ENCODE assay signal across 1 cellular context in the genomic region with DNA sequence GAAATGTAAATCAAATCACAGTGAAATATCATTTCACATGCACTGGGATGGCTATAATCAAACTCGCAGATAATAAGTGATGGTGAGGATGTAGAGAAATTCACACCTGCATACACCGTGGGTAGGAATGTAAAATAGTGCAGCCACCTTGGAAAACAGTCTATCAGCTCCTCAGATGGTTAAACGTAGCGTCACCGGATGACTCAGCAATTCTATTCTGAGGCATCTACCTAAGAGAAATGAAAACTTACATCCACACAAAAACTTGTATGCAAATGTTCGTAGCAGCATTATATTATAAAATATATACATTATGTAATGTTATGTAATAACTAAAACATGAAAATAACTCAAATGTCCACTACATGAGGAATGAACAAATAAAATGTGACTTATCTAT.
TF ChIP-seq lines count a peak whose summit lies in the region.

No MANE protein-coding gene starts in this region.

TF ChIP-seq in GM23338, 12 proteins besides CTCF, POLR2A, EP300 and RAD21:
- TF ChIP-seq, protein P1, sequence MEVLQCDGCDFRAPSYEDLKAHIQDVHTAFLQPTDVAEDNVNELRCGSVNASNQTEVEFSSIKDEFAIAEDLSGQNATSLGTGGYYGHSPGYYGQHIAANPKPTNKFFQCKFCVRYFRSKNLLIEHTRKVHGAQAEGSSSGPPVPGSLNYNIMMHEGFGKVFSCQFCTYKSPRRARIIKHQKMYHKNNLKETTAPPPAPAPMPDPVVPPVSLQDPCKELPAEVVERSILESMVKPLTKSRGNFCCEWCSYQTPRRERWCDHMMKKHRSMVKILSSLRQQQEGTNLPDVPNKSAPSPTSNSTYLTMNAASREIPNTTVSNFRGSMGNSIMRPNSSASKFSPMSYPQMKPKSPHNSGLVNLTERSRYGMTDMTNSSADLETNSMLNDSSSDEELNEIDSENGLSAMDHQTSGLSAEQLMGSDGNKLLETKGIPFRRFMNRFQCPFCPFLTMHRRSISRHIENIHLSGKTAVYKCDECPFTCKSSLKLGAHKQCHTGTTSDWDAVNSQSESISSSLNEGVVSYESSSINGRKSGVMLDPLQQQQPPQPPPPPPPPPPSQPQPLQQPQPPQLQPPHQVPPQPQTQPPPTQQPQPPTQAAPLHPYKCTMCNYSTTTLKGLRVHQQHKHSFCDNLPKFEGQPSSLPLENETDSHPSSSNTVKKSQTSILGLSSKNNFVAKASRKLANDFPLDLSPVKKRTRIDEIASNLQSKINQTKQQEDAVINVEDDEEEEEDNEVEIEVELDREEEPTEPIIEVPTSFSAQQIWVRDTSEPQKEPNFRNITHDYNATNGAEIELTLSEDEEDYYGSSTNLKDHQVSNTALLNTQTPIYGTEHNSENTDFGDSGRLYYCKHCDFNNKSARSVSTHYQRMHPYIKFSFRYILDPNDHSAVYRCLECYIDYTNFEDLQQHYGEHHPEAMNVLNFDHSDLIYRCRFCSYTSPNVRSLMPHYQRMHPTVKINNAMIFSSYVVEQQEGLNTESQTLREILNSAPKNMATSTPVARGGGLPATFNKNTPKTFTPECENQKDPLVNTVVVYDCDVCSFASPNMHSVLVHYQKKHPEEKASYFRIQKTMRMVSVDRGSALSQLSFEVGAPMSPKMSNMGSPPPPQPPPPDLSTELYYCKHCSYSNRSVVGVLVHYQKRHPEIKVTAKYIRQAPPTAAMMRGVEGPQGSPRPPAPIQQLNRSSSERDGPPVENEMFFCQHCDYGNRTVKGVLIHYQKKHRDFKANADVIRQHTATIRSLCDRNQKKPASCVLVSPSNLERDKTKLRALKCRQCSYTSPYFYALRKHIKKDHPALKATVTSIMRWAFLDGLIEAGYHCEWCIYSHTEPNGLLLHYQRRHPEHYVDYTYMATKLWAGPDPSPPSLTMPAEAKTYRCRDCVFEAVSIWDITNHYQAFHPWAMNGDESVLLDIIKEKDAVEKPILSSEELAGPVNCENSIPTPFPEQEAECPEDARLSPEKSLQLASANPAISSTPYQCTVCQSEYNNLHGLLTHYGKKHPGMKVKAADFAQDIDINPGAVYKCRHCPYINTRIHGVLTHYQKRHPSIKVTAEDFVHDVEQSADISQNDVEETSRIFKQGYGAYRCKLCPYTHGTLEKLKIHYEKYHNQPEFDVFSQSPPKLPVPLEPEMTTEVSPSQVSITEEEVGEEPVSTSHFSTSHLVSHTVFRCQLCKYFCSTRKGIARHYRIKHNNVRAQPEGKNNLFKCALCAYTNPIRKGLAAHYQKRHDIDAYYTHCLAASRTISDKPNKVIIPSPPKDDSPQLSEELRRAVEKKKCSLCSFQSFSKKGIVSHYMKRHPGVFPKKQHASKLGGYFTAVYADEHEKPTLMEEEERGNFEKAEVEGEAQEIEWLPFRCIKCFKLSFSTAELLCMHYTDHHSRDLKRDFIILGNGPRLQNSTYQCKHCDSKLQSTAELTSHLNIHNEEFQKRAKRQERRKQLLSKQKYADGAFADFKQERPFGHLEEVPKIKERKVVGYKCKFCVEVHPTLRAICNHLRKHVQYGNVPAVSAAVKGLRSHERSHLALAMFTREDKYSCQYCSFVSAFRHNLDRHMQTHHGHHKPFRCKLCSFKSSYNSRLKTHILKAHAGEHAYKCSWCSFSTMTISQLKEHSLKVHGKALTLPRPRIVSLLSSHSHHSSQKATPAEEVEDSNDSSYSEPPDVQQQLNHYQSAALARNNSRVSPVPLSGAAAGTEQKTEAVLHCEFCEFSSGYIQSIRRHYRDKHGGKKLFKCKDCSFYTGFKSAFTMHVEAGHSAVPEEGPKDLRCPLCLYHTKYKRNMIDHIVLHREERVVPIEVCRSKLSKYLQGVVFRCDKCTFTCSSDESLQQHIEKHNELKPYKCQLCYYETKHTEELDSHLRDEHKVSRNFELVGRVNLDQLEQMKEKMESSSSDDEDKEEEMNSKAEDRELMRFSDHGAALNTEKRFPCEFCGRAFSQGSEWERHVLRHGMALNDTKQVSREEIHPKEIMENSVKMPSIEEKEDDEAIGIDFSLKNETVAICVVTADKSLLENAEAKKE (CRISPR knock-in tag; IDR thresholded peaks at IDR 0.05) = no peak
- TF ChIP-seq, protein P2, sequence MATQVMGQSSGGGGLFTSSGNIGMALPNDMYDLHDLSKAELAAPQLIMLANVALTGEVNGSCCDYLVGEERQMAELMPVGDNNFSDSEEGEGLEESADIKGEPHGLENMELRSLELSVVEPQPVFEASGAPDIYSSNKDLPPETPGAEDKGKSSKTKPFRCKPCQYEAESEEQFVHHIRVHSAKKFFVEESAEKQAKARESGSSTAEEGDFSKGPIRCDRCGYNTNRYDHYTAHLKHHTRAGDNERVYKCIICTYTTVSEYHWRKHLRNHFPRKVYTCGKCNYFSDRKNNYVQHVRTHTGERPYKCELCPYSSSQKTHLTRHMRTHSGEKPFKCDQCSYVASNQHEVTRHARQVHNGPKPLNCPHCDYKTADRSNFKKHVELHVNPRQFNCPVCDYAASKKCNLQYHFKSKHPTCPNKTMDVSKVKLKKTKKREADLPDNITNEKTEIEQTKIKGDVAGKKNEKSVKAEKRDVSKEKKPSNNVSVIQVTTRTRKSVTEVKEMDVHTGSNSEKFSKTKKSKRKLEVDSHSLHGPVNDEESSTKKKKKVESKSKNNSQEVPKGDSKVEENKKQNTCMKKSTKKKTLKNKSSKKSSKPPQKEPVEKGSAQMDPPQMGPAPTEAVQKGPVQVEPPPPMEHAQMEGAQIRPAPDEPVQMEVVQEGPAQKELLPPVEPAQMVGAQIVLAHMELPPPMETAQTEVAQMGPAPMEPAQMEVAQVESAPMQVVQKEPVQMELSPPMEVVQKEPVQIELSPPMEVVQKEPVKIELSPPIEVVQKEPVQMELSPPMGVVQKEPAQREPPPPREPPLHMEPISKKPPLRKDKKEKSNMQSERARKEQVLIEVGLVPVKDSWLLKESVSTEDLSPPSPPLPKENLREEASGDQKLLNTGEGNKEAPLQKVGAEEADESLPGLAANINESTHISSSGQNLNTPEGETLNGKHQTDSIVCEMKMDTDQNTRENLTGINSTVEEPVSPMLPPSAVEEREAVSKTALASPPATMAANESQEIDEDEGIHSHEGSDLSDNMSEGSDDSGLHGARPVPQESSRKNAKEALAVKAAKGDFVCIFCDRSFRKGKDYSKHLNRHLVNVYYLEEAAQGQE (IDR thresholded peaks at IDR 0.05; ENCODE audit: unreplicated experiment) = no peak
- TF ChIP-seq POLR2AphosphoS5 (IDR thresholded peaks at IDR 0.05; ENCODE audit: low read depth) (no peak), CREB1 (CRISPR knock-in tag; IDR thresholded peaks at IDR 0.05; ENCODE audit: low read depth) (no peak)
